Comparison of ENCODE assay signal across 27 cellular contexts in genomic region chr22:26302726-26303125, GRCh38.
"Had no signal": no experiment of that assay in that cellular context is flagged by ENCODE, and none has a peak within 500 bp of the region (broad histone marks: within the 10 kb centered on the region; RNA-seq: fewer than 3 reads in every experiment).

No MANE protein-coding gene starts in this region.

- DNase-seq: activated CD4-positive, alpha-beta memory T cell treated with anti-CD3 and anti-CD28 coated beads, Interleukin-2, amount 10 ng/mL, durations not matched to agents 7 days and 5 days; activated CD4-positive, alpha-beta T cell treated with anti-CD3 and anti-CD28 coated beads for 36 hours; activated CD4-positive, alpha-beta T cell treated with anti-CD3 and anti-CD28 coated beads, Interleukin-2, amount 10 ng/mL, durations not matched to agents 24 days and 14 days; activated CD4-positive, alpha-beta T cell treated with anti-CD3 and anti-CD28 coated beads, Interleukin-2, amount 50 U/mL, for 4 hours; activated CD4-positive, CD25-positive, alpha-beta regulatory T cell; activated CD4-positive, CD25-positive, alpha-beta regulatory T cell treated with anti-CD3 and anti-CD28 coated beads, Interleukin-2, amount 50 U/mL, for 72 hours; activated CD8-positive, alpha-beta memory T cell treated with anti-CD3 and anti-CD28 coated beads, Interleukin-2, amount 50 U/mL, for 48 hours; activated gamma-delta T cell; activated naive CD4-positive, alpha-beta T cell; activated naive CD4-positive, alpha-beta T cell treated with anti-CD3 and anti-CD28 coated beads, Interleukin-2, amount 10 ng/mL, durations not matched to agents 7 days and 5 days; activated naive CD8-positive, alpha-beta T cell treated with anti-CD3 and anti-CD28 coated beads, Interleukin-2, amount 10 ng/mL, durations not matched to agents 7 days and 5 days; activated T-cell treated with anti-CD3 and anti-CD28 coated beads for 4 hours; activated T-cell treated with anti-CD3 and anti-CD28 coated beads, Interleukin-2, amount 50 U/mL, for 24 hours; activated T-cell treated with anti-CD3 and anti-CD28 coated beads, Interleukin-2, amount 50 U/mL, for 72 hours; brain microvascular endothelial cell; colonic mucosa; effector CD8-positive, alpha-beta T cell; foreskin fibroblast; heart left ventricle; T-helper 1 cell; T-helper 17 cell; T1000 had no signal

- H3K9me3 Mint-ChIP-seq: activated CD4-positive, alpha-beta memory T cell treated with anti-CD3 and anti-CD28 coated beads, Interleukin-2, amount 10 ng/mL, durations not matched to agents 7 days and 5 days; activated CD4-positive, alpha-beta T cell treated with anti-CD3 and anti-CD28 coated beads, Interleukin-2, amount 10 ng/mL, durations not matched to agents 24 days and 14 days; activated naive CD4-positive, alpha-beta T cell treated with anti-CD3 and anti-CD28 coated beads, Interleukin-2, amount 10 ng/mL, durations not matched to agents 7 days and 5 days; activated naive CD4-positive, alpha-beta T cell treated with anti-CD3 and anti-CD28 coated beads, Interleukin-2, amount 50 U/mL, for 72 hours; activated T-cell treated with anti-CD3 and anti-CD28 coated beads, Interleukin-2, amount 50 U/mL, for 24 hours; activated T-cell treated with anti-CD3 and anti-CD28 coated beads, Interleukin-2, amount 50 U/mL, for 72 hours; central memory CD8-positive, alpha-beta T cell; T-helper 2 cell treated with Interferon-gamma antibody and Interleukin-4, amounts not matched to agents 5 μg/mL and 100 μg/mL, for 36 hours had no signal

- H3K27me3 ChIP-seq: ascending aorta, brain microvascular endothelial cell, colonic mucosa had no signal

- H3K4me1 ChIP-seq: ascending aorta, colonic mucosa, heart left ventricle had no signal

- H3K9me3 ChIP-seq: ascending aorta, colonic mucosa, heart left ventricle had no signal

- H3K4me1 Mint-ChIP-seq: activated CD4-positive, alpha-beta memory T cell treated with anti-CD3 and anti-CD28 coated beads, Interleukin-2, amount 10 ng/mL, durations not matched to agents 7 days and 5 days; activated CD4-positive, alpha-beta T cell treated with anti-CD3 and anti-CD28 coated beads for 36 hours; activated CD4-positive, alpha-beta T cell treated with anti-CD3 and anti-CD28 coated beads, Interleukin-2, amount 10 ng/mL, durations not matched to agents 24 days and 14 days; activated naive CD4-positive, alpha-beta T cell treated with anti-CD3 and anti-CD28 coated beads, Interleukin-2, amount 10 ng/mL, durations not matched to agents 7 days and 5 days; central memory CD8-positive, alpha-beta T cell; T-helper 17 cell had no signal

- H3K4me3 Mint-ChIP-seq: activated CD4-positive, alpha-beta memory T cell treated with anti-CD3 and anti-CD28 coated beads, Interleukin-2, amount 10 ng/mL, durations not matched to agents 7 days and 5 days; activated CD4-positive, alpha-beta T cell treated with anti-CD3 and anti-CD28 coated beads for 36 hours; activated CD4-positive, alpha-beta T cell treated with anti-CD3 and anti-CD28 coated beads, Interleukin-2, amount 10 ng/mL, durations not matched to agents 24 days and 14 days; activated naive CD4-positive, alpha-beta T cell treated with anti-CD3 and anti-CD28 coated beads, Interleukin-2, amount 10 ng/mL, durations not matched to agents 7 days and 5 days; activated naive CD8-positive, alpha-beta T cell treated with anti-CD3 and anti-CD28 coated beads, Interleukin-2, amount 10 ng/mL, durations not matched to agents 7 days and 5 days; activated T-cell treated with anti-CD3 and anti-CD28 coated beads, Interleukin-2, amount 50 U/mL, for 24 hours; activated T-cell treated with anti-CD3 and anti-CD28 coated beads, Interleukin-2, amount 50 U/mL, for 72 hours; central memory CD8-positive, alpha-beta T cell; T-helper 17 cell; T-helper 2 cell treated with Interferon-gamma antibody and Interleukin-4, amounts not matched to agents 5 μg/mL and 100 μg/mL, for 36 hours had no signal

- H3K36me3 ChIP-seq: ascending aorta, brain microvascular endothelial cell, colonic mucosa, heart left ventricle had no signal

- H3K4me3 ChIP-seq: ascending aorta, colonic mucosa, heart left ventricle had no signal

- H3K27ac ChIP-seq: ascending aorta, brain microvascular endothelial cell, colonic mucosa, epithelial cell of prostate, heart left ventricle had no signal

- H3K27ac Mint-ChIP-seq: activated CD4-positive, alpha-beta memory T cell treated with anti-CD3 and anti-CD28 coated beads, Interleukin-2, amount 10 ng/mL, durations not matched to agents 7 days and 5 days; activated CD4-positive, alpha-beta T cell treated with anti-CD3 and anti-CD28 coated beads for 36 hours; activated CD4-positive, alpha-beta T cell treated with anti-CD3 and anti-CD28 coated beads, Interleukin-2, amount 10 ng/mL, durations not matched to agents 24 days and 14 days; activated naive CD4-positive, alpha-beta T cell treated with anti-CD3 and anti-CD28 coated beads, Interleukin-2, amount 10 ng/mL, durations not matched to agents 7 days and 5 days; activated naive CD4-positive, alpha-beta T cell treated with anti-CD3 and anti-CD28 coated beads, Interleukin-2, amount 50 U/mL, for 72 hours; activated naive CD8-positive, alpha-beta T cell treated with anti-CD3 and anti-CD28 coated beads, Interleukin-2, amount 10 ng/mL, durations not matched to agents 7 days and 5 days; activated T-cell treated with anti-CD3 and anti-CD28 coated beads, Interleukin-2, amount 50 U/mL, for 24 hours; activated T-cell treated with anti-CD3 and anti-CD28 coated beads, Interleukin-2, amount 50 U/mL, for 72 hours; T-helper 17 cell; T-helper 2 cell treated with Interferon-gamma antibody and Interleukin-4, amounts not matched to agents 5 μg/mL and 100 μg/mL, for 36 hours had no signal

- H3K36me3 Mint-ChIP-seq: activated naive CD4-positive, alpha-beta T cell treated with anti-CD3 and anti-CD28 coated beads, Interleukin-2, amount 10 ng/mL, durations not matched to agents 7 days and 5 days; activated naive CD4-positive, alpha-beta T cell treated with anti-CD3 and anti-CD28 coated beads, Interleukin-2, amount 50 U/mL, for 72 hours; activated naive CD8-positive, alpha-beta T cell treated with anti-CD3 and anti-CD28 coated beads, Interleukin-2, amount 10 ng/mL, durations not matched to agents 7 days and 5 days had no signal
